ENCODE assay signal across 22 cellular contexts in the genomic region with DNA sequence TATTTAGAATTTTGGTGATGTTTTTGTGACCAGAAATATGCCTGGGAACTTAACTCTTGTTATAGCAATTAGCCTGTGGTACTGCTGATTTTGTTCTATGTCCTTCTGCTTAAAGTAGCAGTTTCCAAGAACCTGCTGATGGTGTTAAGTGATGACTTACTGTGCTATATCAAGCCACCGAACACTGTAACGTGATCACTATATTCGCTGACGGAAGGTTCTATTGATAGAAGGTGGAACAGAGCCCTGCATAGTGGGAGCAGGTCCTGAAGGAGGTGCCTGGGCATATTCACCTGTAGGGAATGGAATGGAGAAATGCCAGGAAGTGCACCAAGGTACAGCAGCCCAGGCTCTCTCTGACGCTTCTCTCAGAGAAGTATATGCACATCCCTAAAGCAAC.
"Had no signal": no experiment of that assay in that cellular context is flagged by ENCODE, and none has a peak within 500 bp of the region (broad histone marks: within the 10 kb centered on the region; RNA-seq: fewer than 3 reads in every experiment).

No MANE protein-coding gene starts in this region.

- H3K27me3 Mint-ChIP-seq: activated CD4-positive, alpha-beta T cell treated with anti-CD3 and anti-CD28 coated beads, Interleukin-2, amount 10 ng/mL, durations not matched to agents 24 days and 14 days; activated naive CD4-positive, alpha-beta T cell treated with anti-CD3 and anti-CD28 coated beads, Interleukin-2, amount 50 U/mL, for 24 hours; activated T-cell treated with anti-CD3 and anti-CD28 coated beads, Interleukin-2, amount 50 U/mL, for 24 hours had no signal

- H3K27me3 ChIP-seq: ascending aorta, esophagus squamous epithelium, left lung, pancreas, sigmoid colon, tibial nerve had no signal

- H3K9me3 Mint-ChIP-seq: activated CD4-positive, alpha-beta T cell treated with anti-CD3 and anti-CD28 coated beads, Interleukin-2, amount 10 ng/mL, durations not matched to agents 24 days and 14 days; activated naive CD4-positive, alpha-beta T cell treated with anti-CD3 and anti-CD28 coated beads, Interleukin-2, amount 50 U/mL, for 24 hours; activated T-cell treated with anti-CD3 and anti-CD28 coated beads, Interleukin-2, amount 50 U/mL, for 24 hours; natural killer cell had no signal

- H3K27ac Mint-ChIP-seq: activated CD4-positive, alpha-beta T cell treated with anti-CD3 and anti-CD28 coated beads, Interleukin-2, amount 10 ng/mL, durations not matched to agents 24 days and 14 days; activated CD8-positive, alpha-beta T cell treated with anti-CD3 and anti-CD28 coated beads, Interleukin-2, amount 10 ng/mL, durations not matched to agents 7 days and 5 days; activated naive CD4-positive, alpha-beta T cell treated with anti-CD3 and anti-CD28 coated beads, Interleukin-2, amount 50 U/mL, for 24 hours; natural killer cell had no signal

- H3K4me3 Mint-ChIP-seq: activated CD4-positive, alpha-beta T cell treated with anti-CD3 and anti-CD28 coated beads, Interleukin-2, amount 10 ng/mL, durations not matched to agents 24 days and 14 days; activated CD8-positive, alpha-beta T cell treated with anti-CD3 and anti-CD28 coated beads, Interleukin-2, amount 10 ng/mL, durations not matched to agents 7 days and 5 days; activated naive CD4-positive, alpha-beta T cell treated with anti-CD3 and anti-CD28 coated beads, Interleukin-2, amount 50 U/mL, for 24 hours; activated T-cell treated with anti-CD3 and anti-CD28 coated beads, Interleukin-2, amount 50 U/mL, for 24 hours; natural killer cell had no signal

- ATAC-seq: activated CD8-positive, alpha-beta T cell treated with anti-CD3 and anti-CD28 coated beads, Interleukin-2, amount 10 ng/mL, durations not matched to agents 7 days and 5 days; left lung; natural killer cell; pancreas had no signal

- H3K27ac ChIP-seq: ascending aorta, left lung, pancreas, sigmoid colon had no signal

- H3K9me3 ChIP-seq: ascending aorta, esophagus squamous epithelium, left lung, mucosa of descending colon, pancreas, sigmoid colon, tibial nerve had no signal

- H3K36me3 Mint-ChIP-seq: activated naive CD4-positive, alpha-beta T cell treated with anti-CD3 and anti-CD28 coated beads, Interleukin-2, amount 50 U/mL, for 24 hours; natural killer cell had no signal

- H3K36me3 ChIP-seq: pancreas had no signal

- DNase-seq: activated CD4-positive, alpha-beta T cell treated with anti-CD3 and anti-CD28 coated beads, Interleukin-2, amount 10 ng/mL, durations not matched to agents 24 days and 14 days; activated CD8-positive, alpha-beta T cell treated with anti-CD3 and anti-CD28 coated beads, Interleukin-2, amount 10 ng/mL, durations not matched to agents 7 days and 5 days; activated effector memory CD4-positive, alpha-beta T cell treated with anti-CD3 and anti-CD28 coated beads, Interleukin-2, amount 50 U/mL, for 16 hours; activated T-cell treated with anti-CD3 and anti-CD28 coated beads, Interleukin-2, amount 50 U/mL, for 24 hours; dermis blood vessel endothelial cell; effector memory CD4-positive, alpha-beta T cell; esophagus squamous epithelium; hippocampal formation; left lung; mesenchymal stem cell; mucosa of descending colon; natural killer cell; sigmoid colon; stimulated activated CD4-positive, alpha-beta T cell treated with anti-CD3 and anti-CD28 coated beads, Interleukin-12 subunit alpha, Interleukin-12 subunit beta, amount 100 ng/mL, for 4 hours; stimulated activated CD4-positive, alpha-beta T cell treated with anti-CD3 and anti-CD28 coated beads, Interleukin-1b, Interleukin-23, amount 100 ng/mL, for 48 hours; stimulated activated CD8-positive, alpha-beta memory T cell treated with anti-CD3 and anti-CD28 coated beads, Interleukin-4, amount 100 ng/mL, for 48 hours; stimulated activated naive CD4-positive, alpha-beta T cell treated with Interleukin-2 at 50 U/mL for 16 hours; T1000 had no signal

- H3K4me3 ChIP-seq: ascending aorta, esophagus squamous epithelium, left lung, mucosa of descending colon, pancreas, sigmoid colon, tibial nerve had no signal

- H3K4me1 ChIP-seq: ascending aorta, sigmoid colon had no signal
